17 cellular contexts compared by ENCODE assay signal in the genomic region with DNA sequence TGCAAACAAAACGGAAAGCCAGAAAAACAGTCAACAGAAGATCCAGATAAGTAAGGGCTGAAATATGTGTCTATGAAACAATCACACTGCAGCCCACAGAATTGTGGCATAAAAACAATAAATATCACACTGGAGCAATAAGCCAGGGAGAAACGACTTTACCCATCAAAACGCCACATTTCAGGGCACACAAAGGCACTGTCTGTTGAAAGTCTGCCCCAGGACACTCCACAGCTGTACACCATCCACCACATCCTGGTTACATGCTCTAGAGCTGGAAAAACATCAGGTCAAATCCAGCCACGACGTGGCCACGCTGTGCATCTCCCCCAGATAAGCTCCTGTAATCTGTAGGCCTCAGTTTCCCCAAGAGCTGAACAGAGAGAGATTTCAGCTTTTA.
DNase-seq lines count a peak whose midpoint lies in the region; ATAC-seq and TF ChIP-seq lines count a peak whose summit lies in the region.
"Had no signal": no experiment of that assay in that cellular context is flagged by ENCODE, and none has a peak within 500 bp of the region (broad histone marks: within the 10 kb centered on the region; RNA-seq: fewer than 3 reads in every experiment).

No MANE protein-coding gene starts in this region.

- DNase-seq in stimulated activated naive CD8-positive, alpha-beta T cell treated with anti-CD3 and anti-CD28 coated beads, Interleukin-15, amount 100 ng/mL, for 72 hours: no peak
- DNase-seq in stimulated activated naive CD8-positive, alpha-beta T cell treated with anti-CD3 and anti-CD28 coated beads, Interleukin-15, Interleukin-2, amounts not matched to agents 100 U/mL and 50 U/mL, for 24 hours: no peak
- no peak for DNase-seq in lower lobe of right lung
- DNase-seq in gastrocnemius medialis: no peak
- DNase-seq in left ventricle myocardium superior: no peak
- no peak for DNase-seq in Ammon's horn (ENCODE audit: low spot score)
- DNase-seq: CD4-positive, alpha-beta T cell; Karpas-422; NCI-H1417 treated with DMSO at 0.1 percent for 48 hours; NCI-H1930; NCI-H524; NCI-H82; OCI-M1; SHP77 had no signal

- TF ChIP-seq POLR2A in gastrocnemius medialis (IDR thresholded peaks at IDR 0.05): no peak

- peaks cover 11% of the 10 kb centered on the region for H3K27me3 Mint-ChIP-seq in stimulated activated naive CD8-positive, alpha-beta T cell treated with anti-CD3 and anti-CD28 coated beads, Interleukin-15, amount 100 ng/mL, for 72 hours
- H3K27me3 Mint-ChIP-seq: CD4-positive, alpha-beta T cell had no signal

- no peaks in the 10 kb centered on the region for H3K9me3 Mint-ChIP-seq in stimulated activated naive CD8-positive, alpha-beta T cell treated with anti-CD3 and anti-CD28 coated beads, Interleukin-15, amount 100 ng/mL, for 72 hours
- H3K9me3 Mint-ChIP-seq: CD4-positive, alpha-beta T cell had no signal

- in situ Hi-C loops in gastrocnemius medialis (cut with MboI; ENCODE audit: low sequenced_read_pairs in 4 of 4): loop anchor here in 2 of 4 donors (5.0 to 10.0 kb wide), 2 partner anchors 117 to 119 kb away; no protein-coding TSS in a partner anchor

- H3K9me3 ChIP-seq in lower lobe of right lung (no peaks in the 10 kb centered on the region), gastrocnemius medialis (no peaks in the 10 kb centered on the region)

- intact Hi-C loops in lower lobe of right lung (cut with DNase I): no loop called here
- intact Hi-C loops in gastrocnemius medialis (cut with DNase I; ENCODE audit: low total_unique reads): loop anchor here (2.0 to 5.0 kb wide), 3 partner anchors 41 to 124 kb away; no protein-coding TSS in a partner anchor
- intact Hi-C loops in left ventricle myocardium superior (cut with micrococcal nuclease): no loop called here

- H3K27ac Mint-ChIP-seq in stimulated activated naive CD8-positive, alpha-beta T cell treated with anti-CD3 and anti-CD28 coated beads, Interleukin-15, amount 100 ng/mL, for 72 hours: peak overlapping the region; percentile 24 to 31
- H3K27ac Mint-ChIP-seq: CD4-positive, alpha-beta T cell; IgD-negative memory B cell had no signal

- no peak for ATAC-seq in stimulated activated naive CD8-positive, alpha-beta T cell treated with anti-CD3 and anti-CD28 coated beads, Interleukin-15, amount 100 ng/mL, for 72 hours
- no peak for ATAC-seq in stimulated activated naive CD8-positive, alpha-beta T cell treated with anti-CD3 and anti-CD28 coated beads, Interleukin-15, Interleukin-2, amounts not matched to agents 100 U/mL and 50 U/mL, for 24 hours
- no peak for ATAC-seq in lower lobe of right lung
- ATAC-seq in gastrocnemius medialis: no peak
- ATAC-seq in left ventricle myocardium superior: no peak
- ATAC-seq in GM19395 (IDR thresholded peaks at IDR 0.05; ENCODE audit: unreplicated experiment): no peak
- ATAC-seq in GM18870 (IDR thresholded peaks at IDR 0.05; ENCODE audit: unreplicated experiment): no peak

- H3K36me3 ChIP-seq in lower lobe of right lung: no peaks in the 10 kb centered on the region
- H3K36me3 ChIP-seq in gastrocnemius medialis: no peaks in the 10 kb centered on the region

- H3K27me3 ChIP-seq in lower lobe of right lung (ENCODE audit: low read depth) (no peaks in the 10 kb centered on the region), gastrocnemius medialis (no peaks in the 10 kb centered on the region)

- no peak for TF ChIP-seq CTCF in lower lobe of right lung (IDR thresholded peaks at IDR 0.05)
- no peak for TF ChIP-seq CTCF in gastrocnemius medialis (IDR thresholded peaks at IDR 0.05 in 4 of 5, conservative IDR thresholded peaks at IDR 0.05 in 1 of 5)

- H3K27ac ChIP-seq in lower lobe of right lung (peak overlapping the region; percentile 59), gastrocnemius medialis (peak overlapping the region; percentile 74 to 89 (median 82))

- no peak overlapping the region for H3K4me3 Mint-ChIP-seq in stimulated activated naive CD8-positive, alpha-beta T cell treated with anti-CD3 and anti-CD28 coated beads, Interleukin-15, amount 100 ng/mL, for 72 hours
- H3K4me3 Mint-ChIP-seq: CD4-positive, alpha-beta T cell; IgD-negative memory B cell had no signal

- H3K4me1 ChIP-seq in lower lobe of right lung (peaks cover 20% of the 10 kb centered on the region), gastrocnemius medialis (peaks cover 44 to 56% of the 10 kb centered on the region in 2 donors)

- H3K4me3 ChIP-seq in lower lobe of right lung (no peak overlapping the region), gastrocnemius medialis (no peak overlapping the region)

- H3K4me1 Mint-ChIP-seq in stimulated activated naive CD8-positive, alpha-beta T cell treated with anti-CD3 and anti-CD28 coated beads, Interleukin-15, amount 100 ng/mL, for 72 hours: no peaks in the 10 kb centered on the region
- H3K4me1 Mint-ChIP-seq: IgD-negative memory B cell had no signal
